Comparison of ENCODE assay signal across 8 cellular contexts in the genomic region with DNA sequence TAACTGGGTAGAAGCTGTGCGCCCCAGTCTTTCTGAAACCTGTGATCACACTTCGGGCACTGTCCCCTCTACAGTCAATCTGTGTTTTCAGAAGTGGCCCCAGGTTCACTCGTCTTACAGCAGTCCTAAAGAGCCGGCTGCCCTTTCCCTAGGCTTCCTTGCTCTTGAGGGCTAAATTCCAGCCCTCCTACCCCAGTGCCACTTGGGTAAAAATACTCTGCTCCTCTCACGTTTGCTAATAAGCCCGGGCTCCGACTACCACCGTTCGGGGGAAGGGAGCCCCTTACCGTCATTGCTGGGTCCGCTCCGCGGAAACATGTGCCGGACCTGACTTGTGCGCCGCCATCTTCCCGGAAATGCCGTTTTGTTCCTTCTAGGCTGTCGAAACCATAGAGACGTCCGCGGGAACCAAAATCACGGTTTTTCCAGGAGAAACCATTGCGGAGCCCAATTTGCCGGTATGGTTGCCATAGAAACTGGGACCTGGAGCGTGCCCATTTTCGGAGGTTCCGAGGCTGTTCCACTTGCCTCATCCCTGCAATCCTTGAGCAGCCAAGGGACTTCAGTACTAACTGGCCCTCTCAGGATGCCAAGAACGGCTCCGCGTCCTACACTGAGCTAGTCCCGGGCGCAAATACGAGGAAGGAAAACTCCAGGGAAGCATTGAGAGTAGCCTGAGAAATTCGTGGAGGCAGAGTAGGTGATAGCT.
DNase-seq lines count a peak whose midpoint lies in the region; ATAC-seq lines count a peak whose summit lies in the region.

A gene (minus strand): TSS at position 358 of the 709 bp plus-strand sequence.

- H3K36me3 ChIP-seq in effector memory CD4-positive, alpha-beta T cell (ENCODE audit: control insufficient read depth, insufficient read depth, low read length), result peaks cover 25% of the 10 kb centered on the region

- H3K27me3 ChIP-seq in effector memory CD4-positive, alpha-beta T cell (replicated peaks; ENCODE audit: control insufficient read depth, insufficient read depth, low read length, poor library complexity, severe bottlenecking), result no peaks in the 10 kb centered on the region

- H3K4me1 ChIP-seq in effector memory CD4-positive, alpha-beta T cell (ENCODE audit: control insufficient read depth, insufficient read depth, low read length, poor library complexity, severe bottlenecking), result peaks cover 5% of the 10 kb centered on the region

- H3K27ac ChIP-seq in effector memory CD4-positive, alpha-beta T cell (ENCODE audit: insufficient read depth, low read length, poor library complexity, severe bottlenecking), result peak within 1 kb of the TSS; percentile 72

- ATAC-seq in GM18498 (IDR thresholded peaks at IDR 0.05; ENCODE audit: unreplicated experiment) (peak; percentile 72), HG03442 (IDR thresholded peaks at IDR 0.05; ENCODE audit: unreplicated experiment) (no peak)

- DNase-seq in HS-27A (ENCODE audit: low read depth) (peak; percentile 79), NK-92 (lab: John Stamatoyannopoulos, UW; ENCODE audit: unreplicated experiment) (peak; percentile 18), medulla oblongata (ENCODE audit: extremely low spot score) (peak; percentile 86)
- DNase-seq in activated CD8-positive, alpha-beta memory T cell treated with anti-CD3 and anti-CD28 coated beads for 24 hours, result peak; percentile 90
- peak; percentile 58 to 72 (median 66) for DNase-seq in effector memory CD4-positive, alpha-beta T cell
- DNase-seq in stimulated activated CD4-positive, alpha-beta T cell treated with anti-CD3 and anti-CD28 coated beads, TNF-alpha, amount 100 ng/mL, for 48 hours (ENCODE audit: low read depth in 3 of 3), result peak; percentile 63 to 73 (median 66)

- no peaks in the 10 kb centered on the region for H3K9me3 ChIP-seq in effector memory CD4-positive, alpha-beta T cell (ENCODE audit: control insufficient read depth, low read length)

- peak within 1 kb of the TSS; percentile 79 for H3K4me3 ChIP-seq in effector memory CD4-positive, alpha-beta T cell (ENCODE audit: insufficient read depth, low read depth, low read length, poor library complexity, severe bottlenecking)

Comparison
In these comparisons a context has a peak if more than half of its experiments do, and no peak if none do; other contexts are left out.
1. DNase-seq: peak in every context shown above with its lines; median percentile 90 in activated CD8-positive, alpha-beta memory T cell treated with anti-CD3 and anti-CD28 coated beads for 24 hours; 86 in medulla oblongata; 79 in HS-27A; 66 in effector memory CD4-positive, alpha-beta T cell; 66 in stimulated activated CD4-positive, alpha-beta T cell treated with anti-CD3 and anti-CD28 coated beads, TNF-alpha, amount 100 ng/mL, for 48 hours; 18 in NK-92.